8 cellular contexts compared by ENCODE assay signal in genomic region chrX:52896855-52897709, GRCh38. TPM values are rescaled to one million over a fixed set of nuclear protein-coding genes. Genes with fewer than 3 reads are reported as not detected.
DNase-seq lines count a peak whose midpoint lies in the region; ATAC-seq and TF ChIP-seq lines count a peak whose summit lies in the region.
"Not testable (repeated sequence)": the region's sequence is repeated elsewhere in the genome, so short reads cannot be mapped to it uniquely, and the experiment has no call there.

TSS of gene FAM156B (plus strand) at chrX:52897330. CDS start at chrX:52907226, 9,896 bp downstream.

- H3K27ac ChIP-seq in OCI-LY7 (ENCODE audit: low read depth, low read length, poor library complexity, severe bottlenecking); vagina: not testable (repeated sequence)

- not testable (repeated sequence) for H3K9me2 ChIP-seq in OCI-LY7 (ENCODE audit: insufficient read depth, low read length)

- H3K36me3 ChIP-seq in OCI-LY7 (ENCODE audit: insufficient read depth, low read length); vagina: not testable (repeated sequence)

- not testable (repeated sequence) for H3K4me2 ChIP-seq in OCI-LY7 (ENCODE audit: low read length)

- not testable (repeated sequence) for H3K36me3 Mint-ChIP-seq in activated naive CD8-positive, alpha-beta T cell treated with anti-CD3 and anti-CD28 coated beads, Interleukin-2, amount 50 U/mL, for 24 hours (ENCODE audit: low read depth); osteocyte (ENCODE audit: unreplicated experiment)

- not testable (repeated sequence) for H2AFZ ChIP-seq in OCI-LY7 (ENCODE audit: low read length)

- intact Hi-C loops in OCI-LY7 (cut with micrococcal nuclease; ENCODE audit: unreplicated experiment); left cardiac atrium (cut with DNase I); vagina (cut with DNase I): not testable (repeated sequence)

- H3K27me3 ChIP-seq in vagina: not testable (repeated sequence)

- not testable (repeated sequence) for H4K20me1 ChIP-seq in OCI-LY7 (ENCODE audit: insufficient read depth, low read length)

- ATAC-seq in GM18858 (IDR thresholded peaks at IDR 0.05; ENCODE audit: unreplicated experiment) (peak; percentile 70), GM21619 (IDR thresholded peaks at IDR 0.05; ENCODE audit: unreplicated experiment) (peak; percentile 83), HG03066 (IDR thresholded peaks at IDR 0.05; ENCODE audit: low read depth, unreplicated experiment) (peak; percentile 84), left cardiac atrium (peak; percentile 90 to 93)
- peak; percentile 87 for ATAC-seq in activated naive CD8-positive, alpha-beta T cell treated with anti-CD3 and anti-CD28 coated beads, Interleukin-2, amount 50 U/mL, for 24 hours

- not testable (repeated sequence) for H3K79me2 ChIP-seq in OCI-LY7 (ENCODE audit: insufficient read depth, low read depth, low read length)

- TF ChIP-seq POLR2A in vagina (IDR thresholded peaks at IDR 0.05): not testable (repeated sequence)

- not testable (repeated sequence) for TF ChIP-seq CTCF in OCI-LY7 (conservative IDR thresholded peaks at IDR 0.05; ENCODE audit: low read length); osteocyte (IDR thresholded peaks at IDR 0.05); vagina (IDR thresholded peaks at IDR 0.05)

- H3K4me1 ChIP-seq in OCI-LY7 (ENCODE audit: insufficient read depth, low read length, poor library complexity, severe bottlenecking); vagina: not testable (repeated sequence)

- not testable (repeated sequence) for H3K4me1 Mint-ChIP-seq in activated naive CD8-positive, alpha-beta T cell treated with anti-CD3 and anti-CD28 coated beads, Interleukin-2, amount 50 U/mL, for 24 hours; osteocyte (ENCODE audit: unreplicated experiment)

- not testable (repeated sequence) for H3K9me3 Mint-ChIP-seq in activated naive CD8-positive, alpha-beta T cell treated with anti-CD3 and anti-CD28 coated beads, Interleukin-2, amount 50 U/mL, for 24 hours; osteocyte (ENCODE audit: unreplicated experiment)

- not testable (repeated sequence) for H3K27me3 Mint-ChIP-seq in activated naive CD8-positive, alpha-beta T cell treated with anti-CD3 and anti-CD28 coated beads, Interleukin-2, amount 50 U/mL, for 24 hours; osteocyte (ENCODE audit: unreplicated experiment)

- not testable (repeated sequence) for H3K9me3 ChIP-seq in OCI-LY7 (ENCODE audit: low read length); vagina

- POLR2A ChIA-PET in OCI-LY7 (lab: Charles Lee): not testable (repeated sequence)

- not testable (repeated sequence) for H3K4me3 ChIP-seq in OCI-LY7 (ENCODE audit: low read depth, low read length, poor library complexity, severe bottlenecking); vagina

- CTCF ChIA-PET in OCI-LY7 (lab: Charles Lee; ENCODE audit: unreplicated experiment): not testable (repeated sequence)

- H3K27ac Mint-ChIP-seq in activated naive CD8-positive, alpha-beta T cell treated with anti-CD3 and anti-CD28 coated beads, Interleukin-2, amount 50 U/mL, for 24 hours; osteocyte (ENCODE audit: unreplicated experiment): not testable (repeated sequence)

- not testable (repeated sequence) for DNase-seq in OCI-LY7 (ENCODE audit: low spot score); activated naive CD8-positive, alpha-beta T cell treated with anti-CD3 and anti-CD28 coated beads, Interleukin-2, amount 50 U/mL, for 24 hours; left cardiac atrium; osteocyte (ENCODE audit: extremely low spot score, unreplicated experiment); vagina (ENCODE audit: extremely low spot score in 2 of 2)

- H3K4me3 Mint-ChIP-seq in activated naive CD8-positive, alpha-beta T cell treated with anti-CD3 and anti-CD28 coated beads, Interleukin-2, amount 50 U/mL, for 24 hours; osteocyte (ENCODE audit: unreplicated experiment): not testable (repeated sequence)

- not testable (repeated sequence) for BruUV-seq in OCI-LY7 (replicated peaks; lab: Mats Ljungman, UMichigan)

RNA-seq across cellular contexts. Expression of gene FAM156B, which starts in this region (rescaled TPM):
- 27.4 and 38.6 TPM in 2 replicates for total RNA-seq in OCI-LY7 (2014; rRNA removed; shearing (Covaris generic))
- 12.5 and 12.6 TPM in 2 replicates for total RNA-seq in OCI-LY7 (2022)
- total RNA-seq in left cardiac atrium: 10 to 100 TPM; 12.1 to 12.6 TPM
- 20.7 and 24.6 TPM in 2 replicates for total RNA-seq in osteocyte
- 18.7 TPM for total RNA-seq in vagina
